Comparison of ENCODE assay signal across 31 cellular contexts in genomic region chr2:212733273-212733672, GRCh38.
DNase-seq lines count a peak whose midpoint lies in the region; ATAC-seq, FAIRE-seq and TF ChIP-seq lines count a peak whose summit lies in the region.
"Had no signal": no experiment of that assay in that cellular context is flagged by ENCODE, and none has a peak within 500 bp of the region (broad histone marks: within the 10 kb centered on the region; RNA-seq: fewer than 3 reads in every experiment).

No MANE protein-coding gene starts in this region.

- WGBS in H1 (ENCODE audit: extremely low coverage in 1 of 2, insufficient coverage in 1 of 2, insufficient read length in 1 of 2, insufficient replicate concordance in 2 of 2, low coverage in 1 of 2, low lambda C conversion rate in 2 of 2, missing lambda C conversion rate in 1 of 2), 2 experiments = 85% methylated on average over 4 of the region's 4 CpGs; no CpG with 5 or more reads in 1 of the 2 experiments
- no CpG with 5 or more reads among the region's 4 CpGs for WGBS in H9 (ENCODE audit: extremely low coverage, insufficient read length, low lambda C conversion rate)

- H3K4me2 ChIP-seq in H1 (ENCODE audit: insufficient read depth in 1 of 2, low read depth in 2 of 2, low read length in 2 of 2) (no peak overlapping the region), H9 (ENCODE audit: insufficient read depth, insufficient read length, low read length) (no peak overlapping the region)
- H3K4me2 ChIP-seq: SK-N-SH, smooth muscle cell had no signal

- H2AFZ ChIP-seq in H1 (ENCODE audit: low read length) (peak overlapping the region; percentile 18; the same call in 1 of the 2 replicates), H9 (ENCODE audit: low read length) (no peak overlapping the region)

- no peak for TF ChIP-seq CTCF in H1 (IDR thresholded peaks at IDR 0.05; ENCODE audit: control extremely low read depth in 1 of 3, insufficient read depth in 1 of 3, low read depth in 1 of 3, low read length in 3 of 3)
- no peak for TF ChIP-seq CTCF in H9 (conservative IDR thresholded peaks at IDR 0.05)

- H2BK15ac ChIP-seq in H1 (ENCODE audit: low read length) (no peak overlapping the region), H9 (ENCODE audit: low read depth, low read length) (no peak overlapping the region)

- ATAC-seq in GM18861 (IDR thresholded peaks at IDR 0.05; ENCODE audit: unreplicated experiment) = peak; percentile 21
- peak; percentile 28 for ATAC-seq in GM21529 (IDR thresholded peaks at IDR 0.05; ENCODE audit: unreplicated experiment)
- peak; percentile 42 for ATAC-seq in HG03103 (IDR thresholded peaks at IDR 0.05; ENCODE audit: low read depth, unreplicated experiment)
- ATAC-seq: left lobe of liver; naive thymus-derived CD4-positive, alpha-beta T cell; stimulated activated memory B cell treated with anti-CD40 and anti-IgM and Interleukin-4, amounts not matched to agents 10 μg/mL and 1 μg/mL and 100 μg/mL, for 72 hours; T-helper 17 cell had no signal

- H3K23me2 ChIP-seq in H1 (ENCODE audit: low read depth, low read length) (no peaks in the 10 kb centered on the region; the same call in 1 of the 2 replicates), H9 (ENCODE audit: insufficient read length, low read depth, low read length, poor library complexity, severe bottlenecking) (no peaks in the 10 kb centered on the region)

- H3K27me3 ChIP-seq in H1 (replicated peaks in 1 of 4; ENCODE audit: control insufficient read depth in 3 of 4, extremely low read depth in 1 of 4, insufficient read depth in 3 of 4, low read length in 3 of 4) (no peaks in the 10 kb centered on the region), H9 (ENCODE audit: insufficient read depth, low read length) (no peaks in the 10 kb centered on the region)
- H3K27me3 ChIP-seq: esophagus muscularis mucosa, uterus had no signal

- H3K56ac ChIP-seq in H1 (replicated peaks; ENCODE audit: insufficient read length, low read depth, low read length) (no peak overlapping the region), H9 (ENCODE audit: insufficient read length, low read depth, low read length) (no peak overlapping the region)

- no peak overlapping the region for H3T11ph ChIP-seq in H9 (ENCODE audit: low read length)

- H4K20me1 ChIP-seq in H1 (replicated peaks in 1 of 2; ENCODE audit: control insufficient read depth in 1 of 2, insufficient read depth in 2 of 2, low read length in 2 of 2) (no peaks in the 10 kb centered on the region), H9 (ENCODE audit: control insufficient read depth, insufficient read depth, insufficient read length) (no peaks in the 10 kb centered on the region)

- H2BK5ac ChIP-seq in H1 (ENCODE audit: low read depth, low read length) (no peak overlapping the region), H9 (ENCODE audit: insufficient read length, low read length) (no peak overlapping the region)

- H3K36me3 Mint-ChIP-seq in H9 (ENCODE audit: insufficient read depth in 1 of 3, low read depth in 3 of 3) = no peaks in the 10 kb centered on the region
- H3K36me3 Mint-ChIP-seq: naive thymus-derived CD4-positive, alpha-beta T cell; stimulated activated memory B cell treated with anti-CD40 and anti-IgM and Interleukin-4, amounts not matched to agents 10 μg/mL and 1 μg/mL and 100 μg/mL, for 72 hours had no signal

- H3K27ac ChIP-seq in H1 (ENCODE audit: low read depth, low read length) (no peak overlapping the region), H9 (ENCODE audit: insufficient read length, low read depth, low read length) (no peak overlapping the region)
- H3K27ac ChIP-seq: coronary artery, esophagus muscularis mucosa, uterus had no signal

- POLR2A ChIA-PET in H1 (lab: Charles Lee; ENCODE audit: partially characterized antibody) = no interaction called here

- H3K4me3 ChIP-seq in H1 (ENCODE audit: extremely low read depth in 1 of 4, insufficient read depth in 2 of 4, low read depth in 3 of 4, low read length in 4 of 4) = no peak overlapping the region
- H3K4me3 ChIP-seq: coronary artery, esophagus muscularis mucosa, smooth muscle cell, uterus had no signal

- H3K4me1 ChIP-seq in H1 (replicated peaks in 1 of 4; ENCODE audit: control insufficient read depth in 3 of 4, insufficient read depth in 4 of 4, low read length in 3 of 4) (no peaks in the 10 kb centered on the region), H9 (ENCODE audit: insufficient read depth, low read length) (no peaks in the 10 kb centered on the region)
- H3K4me1 ChIP-seq: esophagus muscularis mucosa, uterus had no signal

- no peaks in the 10 kb centered on the region for H3K79me2 ChIP-seq in H1 (ENCODE audit: control insufficient read depth in 1 of 2, insufficient read depth in 2 of 2, low read length in 2 of 2)
- no peaks in the 10 kb centered on the region for H3K79me2 ChIP-seq in H9 (ENCODE audit: insufficient read depth, low read length)

- H3K9me3 ChIP-seq in H1 (ENCODE audit: insufficient read depth in 2 of 2, low read depth in 1 of 2, low read length in 1 of 2) (no peaks in the 10 kb centered on the region), H9 (ENCODE audit: control insufficient read depth, low read depth, low read length) (no peaks in the 10 kb centered on the region)
- H3K9me3 ChIP-seq: esophagus muscularis mucosa, SK-N-SH, uterus had no signal

- H4K91ac ChIP-seq in H1 (replicated peaks; ENCODE audit: insufficient read length, low read length) = no peak overlapping the region
- H4K91ac ChIP-seq in H9 (ENCODE audit: insufficient read length, low read depth, low read length) = no peak overlapping the region

- no peak for TF ChIP-seq POLR2A in H1 (IDR thresholded peaks at IDR 0.05; ENCODE audit: control extremely low read depth in 1 of 2, low read depth in 2 of 2, low read length in 2 of 2)

- H2BK12ac ChIP-seq in H1 (ENCODE audit: low read depth, low read length) = no peak overlapping the region
- no peak overlapping the region for H2BK12ac ChIP-seq in H9 (ENCODE audit: insufficient read length, low read depth, low read length)

- H3K23ac ChIP-seq in H1 (ENCODE audit: insufficient read length) (no peak overlapping the region), H9 (ENCODE audit: insufficient read length, low read depth, low read length) (no peak overlapping the region)

- H3K36me3 ChIP-seq in H1 (ENCODE audit: control insufficient read depth in 2 of 4, insufficient read depth in 4 of 4, low read length in 3 of 4) = no peaks in the 10 kb centered on the region
- H3K36me3 ChIP-seq: esophagus muscularis mucosa, uterus had no signal

- no peak overlapping the region for H4K8ac ChIP-seq in H1 (ENCODE audit: extremely low read depth, insufficient read depth, low read length)
- H4K8ac ChIP-seq in H9 (replicated peaks; ENCODE audit: insufficient read length, low read depth, low read length) = no peak overlapping the region

- H3K27ac Mint-ChIP-seq in H9 = no peak overlapping the region
- H3K27ac Mint-ChIP-seq: activated naive CD4-positive, alpha-beta T cell treated with anti-CD3 and anti-CD28 coated beads for 36 hours; immature natural killer cell; naive thymus-derived CD4-positive, alpha-beta T cell; stimulated activated memory B cell treated with anti-CD40 and anti-IgM and Interleukin-4, amounts not matched to agents 10 μg/mL and 1 μg/mL and 100 μg/mL, for 72 hours; T-helper 17 cell had no signal

- no peak overlapping the region for H3K4me3 Mint-ChIP-seq in H9
- H3K4me3 Mint-ChIP-seq: activated naive CD4-positive, alpha-beta T cell treated with anti-CD3 and anti-CD28 coated beads for 36 hours; immature natural killer cell; naive thymus-derived CD4-positive, alpha-beta T cell; stimulated activated memory B cell treated with anti-CD40 and anti-IgM and Interleukin-4, amounts not matched to agents 10 μg/mL and 1 μg/mL and 100 μg/mL, for 72 hours; T-helper 17 cell had no signal

- no peak overlapping the region for H2AK5ac ChIP-seq in H1 (ENCODE audit: low read depth, low read length)
- H2AK5ac ChIP-seq in H9 (ENCODE audit: insufficient read length, low read length) = no peak overlapping the region

- H3K9ac ChIP-seq in H1 (replicated peaks in 1 of 4; ENCODE audit: extremely low read depth in 1 of 4, low read depth in 3 of 4, low read length in 3 of 4) (no peak overlapping the region), H9 (ENCODE audit: extremely low read depth, insufficient read length, low read length) (no peak overlapping the region)
- H3K9ac ChIP-seq: SK-N-SH had no signal

- H3K9me3 Mint-ChIP-seq in H9 = no peaks in the 10 kb centered on the region
- H3K9me3 Mint-ChIP-seq: activated naive CD4-positive, alpha-beta T cell treated with anti-CD3 and anti-CD28 coated beads for 36 hours; immature natural killer cell; stimulated activated memory B cell treated with anti-CD40 and anti-IgM and Interleukin-4, amounts not matched to agents 10 μg/mL and 1 μg/mL and 100 μg/mL, for 72 hours had no signal

- no peak overlapping the region for H2BK120ac ChIP-seq in H1 (replicated peaks; ENCODE audit: low read depth, low read length)
- no peak overlapping the region for H2BK120ac ChIP-seq in H9 (ENCODE audit: low read depth, low read length, poor library complexity, severe bottlenecking)

- DNase-seq in H1 (ENCODE audit: low read depth in 1 of 2, low spot score in 2 of 2) = no peak
- no peak for DNase-seq in SK-N-DZ (ENCODE audit: low spot score)
- DNase-seq in H9 = no peak
- no peak for DNase-seq in activated CD4-positive, CD25-positive, alpha-beta regulatory T cell (lab: John Stamatoyannopoulos, UW)
- no peak for DNase-seq in NCI-H2029 treated with DMSO at 0.1 percent for 48 hours (lab: John Stamatoyannopoulos, UW)
- DNase-seq: ACHN; activated CD4-positive, alpha-beta T cell treated with anti-CD3 and anti-CD28 coated beads for 4 hours; activated naive CD4-positive, alpha-beta T cell treated with anti-CD3 and anti-CD28 coated beads for 36 hours; activated T-cell treated with anti-CD3 and anti-CD28 coated beads, Interleukin-2, amount 50 U/mL, for 48 hours; amniotic stem cell; GDM1; H7; hippocampal formation; immature natural killer cell; naive thymus-derived CD4-positive, alpha-beta T cell; NCI-H1092; NCI-H187; NCI-H526 treated with DMSO at 0.1 percent for 48 hours; retina; SK-N-SH; T-helper 17 cell; uterus had no signal

- TF ChIP-seq EP300 in H1 (IDR thresholded peaks at IDR 0.05; ENCODE audit: borderline replicate concordance in 1 of 2, low read depth in 2 of 2, low read length in 2 of 2) = no peak

- H3K79me1 ChIP-seq in H1 (ENCODE audit: low read depth, low read length) = no peaks in the 10 kb centered on the region
- H3K79me1 ChIP-seq in H9 (ENCODE audit: insufficient read depth, low read depth, low read length, poor library complexity, severe bottlenecking) = no peaks in the 10 kb centered on the region

- no peak overlapping the region for H3K18ac ChIP-seq in H1 (ENCODE audit: extremely low read depth, low read length)
- no peak overlapping the region for H3K18ac ChIP-seq in H9 (ENCODE audit: insufficient read length, low read depth, low read length)

- H2BK20ac ChIP-seq in H1 (ENCODE audit: low read length) (no peak overlapping the region), H9 (ENCODE audit: low read depth, low read length, poor library complexity, severe bottlenecking) (no peak overlapping the region)

- no peaks in the 10 kb centered on the region for H3K27me3 Mint-ChIP-seq in H9 (ENCODE audit: low read depth)
- H3K27me3 Mint-ChIP-seq: naive thymus-derived CD4-positive, alpha-beta T cell; stimulated activated memory B cell treated with anti-CD40 and anti-IgM and Interleukin-4, amounts not matched to agents 10 μg/mL and 1 μg/mL and 100 μg/mL, for 72 hours; T-helper 17 cell had no signal

- H3K14ac ChIP-seq in H1 (ENCODE audit: insufficient read length) (no peak overlapping the region), H9 (ENCODE audit: insufficient read depth, low read length) (no peak overlapping the region)

- FAIRE-seq in H1 (lab: Jason Lieb, UNC) = no peak
- FAIRE-seq: frontal cortex had no signal

- CTCF ChIA-PET in H1 (lab: Charles Lee; ENCODE audit: partially characterized antibody) = no interaction called here

- H3K4ac ChIP-seq in H1 (replicated peaks; ENCODE audit: insufficient read length, low read depth, low read length) = no peak overlapping the region
- no peak overlapping the region for H3K4ac ChIP-seq in H9 (ENCODE audit: low read depth, low read length)

- H4K5ac ChIP-seq in H1 (ENCODE audit: insufficient read length, low read depth, low read length) (no peak overlapping the region), H9 (ENCODE audit: insufficient read length, low read depth, low read length) (no peak overlapping the region)

- H3K4me1 Mint-ChIP-seq in H9 = no peaks in the 10 kb centered on the region
- H3K4me1 Mint-ChIP-seq: naive thymus-derived CD4-positive, alpha-beta T cell; stimulated activated memory B cell treated with anti-CD40 and anti-IgM and Interleukin-4, amounts not matched to agents 10 μg/mL and 1 μg/mL and 100 μg/mL, for 72 hours; T-helper 17 cell had no signal

- TF ChIP-seq RAD21 in H1 (IDR thresholded peaks at IDR 0.05 in 1 of 2, conservative IDR thresholded peaks at IDR 0.05 in 1 of 2; ENCODE audit: low read depth in 2 of 2, low read length in 2 of 2) = no peak
